ENCODE assay signal across 25 cellular contexts in genomic region chr2:198973785-198974184, GRCh38.
"Had no signal": no experiment of that assay in that cellular context is flagged by ENCODE, and none has a peak within 500 bp of the region (broad histone marks: within the 10 kb centered on the region; RNA-seq: fewer than 3 reads in every experiment).

No MANE protein-coding gene starts in this region.

- H3K27ac ChIP-seq: HL-60, KMS-11, PC-9, Peyer's patch had no signal

- H2AFZ ChIP-seq: PC-9 had no signal

- H3K9ac ChIP-seq: KMS-11, SK-N-SH had no signal

- H3K36me3 ChIP-seq: Peyer's patch had no signal

- H3K4me1 ChIP-seq: Peyer's patch had no signal

- H3K4me2 ChIP-seq: KMS-11, PC-9, SK-N-SH had no signal

- H3K4me3 ChIP-seq: K562, PC-9, Peyer's patch had no signal

- H3K9me2 ChIP-seq: SK-N-SH had no signal

- H3K27me3 ChIP-seq: Peyer's patch had no signal

- DNase-seq: Kasumi-1; MV-4-11; NCI-H1092; NCI-H1105 treated with DMSO at 0.1 percent for 48 hours; NCI-H1417 treated with DMSO at 0.1 percent for 48 hours; NCI-H146; NCI-H1694 treated with DMSO at 0.1 percent for 48 hours; NCI-H1930; NCI-H2081; NCI-H2107; NCI-H2227 treated with DMSO at 0.1 percent for 48 hours; NCI-H446; NCI-H510A; NCI-H524 treated with DMSO at 0.1 percent for 48 hours; NCI-H774; NK-92 treated with Interleukin-12 subunit alpha and Interleukin-12 subunit beta, amount 100 ng/mL, for 24 hours; PC-9; Peyer's patch; Right ventricle myocardium superior; RPMI8226; SW 1271 had no signal

- H3K9me3 ChIP-seq: SK-N-SH had no signal
